Comparison of ENCODE assay signal across 1 cellular context in the genomic region with DNA sequence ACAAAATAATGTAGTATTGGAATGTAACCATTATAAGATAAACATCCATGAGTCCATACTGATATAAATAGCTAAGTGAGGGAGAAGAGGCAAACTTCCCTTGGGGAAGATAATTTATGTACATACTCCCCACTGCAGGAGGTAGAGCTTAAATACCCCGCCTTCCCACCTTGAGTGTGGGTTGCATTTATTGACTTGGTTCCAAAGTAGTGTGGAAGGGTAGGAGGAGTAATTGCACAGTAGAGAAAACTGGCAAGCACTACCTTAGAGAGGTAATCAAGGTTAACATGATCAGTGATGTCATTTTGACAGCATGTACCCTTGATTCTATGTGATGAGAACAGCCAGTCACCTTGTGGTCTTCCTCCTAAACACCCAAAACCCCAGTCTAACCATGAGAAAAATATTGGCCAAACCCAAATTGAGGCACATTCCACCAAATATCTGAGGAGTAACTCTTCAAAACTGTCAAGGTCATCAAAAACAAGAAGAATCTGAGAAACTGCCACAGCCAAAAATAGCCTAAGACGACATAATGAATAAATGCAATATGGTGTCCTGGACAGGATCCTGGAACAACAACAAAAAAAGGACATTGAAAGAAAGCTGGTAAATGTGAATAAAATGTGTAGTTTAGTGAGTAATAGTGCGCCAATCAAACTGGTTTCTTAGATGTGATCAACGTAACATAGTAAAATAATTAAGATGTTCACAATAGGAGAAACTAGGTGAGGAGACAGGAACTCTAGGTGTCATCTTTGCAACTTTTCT.
TF ChIP-seq lines count a peak whose summit lies in the region.

No MANE protein-coding gene starts in this region.

TF ChIP-seq in K562, 482 proteins besides CTCF, POLR2A, EP300 and RAD21 (continued from another document):
- TF ChIP-seq, protein P1, sequence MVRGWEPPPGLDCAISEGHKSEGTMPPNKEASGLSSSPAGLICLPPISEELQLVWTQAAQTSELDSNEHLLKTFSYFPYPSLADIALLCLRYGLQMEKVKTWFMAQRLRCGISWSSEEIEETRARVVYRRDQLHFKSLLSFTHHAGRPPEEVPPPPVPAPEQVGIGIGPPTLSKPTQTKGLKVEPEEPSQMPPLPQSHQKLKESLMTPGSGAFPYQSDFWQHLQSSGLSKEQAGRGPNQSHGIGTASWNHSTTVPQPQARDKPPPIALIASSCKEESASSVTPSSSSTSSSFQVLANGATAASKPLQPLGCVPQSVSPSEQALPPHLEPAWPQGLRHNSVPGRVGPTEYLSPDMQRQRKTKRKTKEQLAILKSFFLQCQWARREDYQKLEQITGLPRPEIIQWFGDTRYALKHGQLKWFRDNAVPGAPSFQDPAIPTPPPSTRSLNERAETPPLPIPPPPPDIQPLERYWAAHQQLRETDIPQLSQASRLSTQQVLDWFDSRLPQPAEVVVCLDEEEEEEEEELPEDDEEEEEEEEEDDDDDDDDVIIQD (CRISPR knock-in tag; IDR thresholded peaks at IDR 0.05), result no peak
- no peak for TF ChIP-seq TGIF2 (CRISPR knock-in tag; IDR thresholded peaks at IDR 0.05)
- no peak for TF ChIP-seq PPARD (CRISPR knock-in tag; IDR thresholded peaks at IDR 0.05)
- no peak for TF ChIP-seq SMC3 (conservative IDR thresholded peaks at IDR 0.05; ENCODE audit: insufficient read depth, low read depth, low read length)
- TF ChIP-seq NONO (IDR thresholded peaks at IDR 0.05; ENCODE audit: low read depth in 2 of 2, low read length in 1 of 2), result no peak
- no peak for TF ChIP-seq HDGF (IDR thresholded peaks at IDR 0.05)
- TF ChIP-seq NR2F6 (CRISPR knock-in tag; IDR thresholded peaks at IDR 0.05), result no peak
- no peak for TF ChIP-seq CAMTA2 (CRISPR knock-in tag; conservative IDR thresholded peaks at IDR 0.05)
- peak; percentile 76 for TF ChIP-seq MAFK (IDR thresholded peaks at IDR 0.05; ENCODE audit: low read length)
- TF ChIP-seq NR2C2 (CRISPR knock-in tag; IDR thresholded peaks at IDR 0.05), result no peak
- TF ChIP-seq NR2C2 (tag; IDR thresholded peaks at IDR 0.05), result no peak
- no peak for TF ChIP-seq ZC3H11A (IDR thresholded peaks at IDR 0.05; ENCODE audit: low read depth, low read length)
- no peak for TF ChIP-seq HSF4 (CRISPR knock-in tag; IDR thresholded peaks at IDR 0.05; ENCODE audit: borderline replicate concordance)
- no peak for TF ChIP-seq ELF1 (tag; IDR thresholded peaks at IDR 0.05)
- TF ChIP-seq ZNF140 (CRISPR knock-in tag; IDR thresholded peaks at IDR 0.05), result no peak
- TF ChIP-seq ZNF3 (CRISPR knock-in tag; IDR thresholded peaks at IDR 0.05), result no peak
- no peak for TF ChIP-seq JUN (IDR thresholded peaks at IDR 0.05; ENCODE audit: borderline replicate concordance, low read depth, low read length)
- TF ChIP-seq JUN (CRISPR knock-in tag; IDR thresholded peaks at IDR 0.05; ENCODE audit: borderline replicate concordance), result no peak
- no peak for TF ChIP-seq KLF1 (tag; IDR thresholded peaks at IDR 0.05)
- TF ChIP-seq PHF8 (IDR thresholded peaks at IDR 0.05; ENCODE audit: borderline replicate concordance, low read length), result no peak
- no peak for TF ChIP-seq ZSCAN29 (IDR thresholded peaks at IDR 0.05)
- TF ChIP-seq MYNN (IDR thresholded peaks at IDR 0.05), result no peak
- no peak for TF ChIP-seq MYNN (CRISPR knock-in tag; IDR thresholded peaks at IDR 0.05)
- TF ChIP-seq, protein P2, sequence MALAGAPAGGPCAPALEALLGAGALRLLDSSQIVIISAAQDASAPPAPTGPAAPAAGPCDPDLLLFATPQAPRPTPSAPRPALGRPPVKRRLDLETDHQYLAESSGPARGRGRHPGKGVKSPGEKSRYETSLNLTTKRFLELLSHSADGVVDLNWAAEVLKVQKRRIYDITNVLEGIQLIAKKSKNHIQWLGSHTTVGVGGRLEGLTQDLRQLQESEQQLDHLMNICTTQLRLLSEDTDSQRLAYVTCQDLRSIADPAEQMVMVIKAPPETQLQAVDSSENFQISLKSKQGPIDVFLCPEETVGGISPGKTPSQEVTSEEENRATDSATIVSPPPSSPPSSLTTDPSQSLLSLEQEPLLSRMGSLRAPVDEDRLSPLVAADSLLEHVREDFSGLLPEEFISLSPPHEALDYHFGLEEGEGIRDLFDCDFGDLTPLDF (CRISPR knock-in tag; IDR thresholded peaks at IDR 0.05), result no peak
- no peak for TF ChIP-seq CREB1 (IDR thresholded peaks at IDR 0.05)
- TF ChIP-seq CREB1 (CRISPR knock-in tag; IDR thresholded peaks at IDR 0.05), result no peak
- no peak for TF ChIP-seq ZNF165 (CRISPR knock-in tag; IDR thresholded peaks at IDR 0.05; ENCODE audit: borderline replicate concordance)
- no peak for TF ChIP-seq BCOR (IDR thresholded peaks at IDR 0.05)
- TF ChIP-seq, protein P3, sequence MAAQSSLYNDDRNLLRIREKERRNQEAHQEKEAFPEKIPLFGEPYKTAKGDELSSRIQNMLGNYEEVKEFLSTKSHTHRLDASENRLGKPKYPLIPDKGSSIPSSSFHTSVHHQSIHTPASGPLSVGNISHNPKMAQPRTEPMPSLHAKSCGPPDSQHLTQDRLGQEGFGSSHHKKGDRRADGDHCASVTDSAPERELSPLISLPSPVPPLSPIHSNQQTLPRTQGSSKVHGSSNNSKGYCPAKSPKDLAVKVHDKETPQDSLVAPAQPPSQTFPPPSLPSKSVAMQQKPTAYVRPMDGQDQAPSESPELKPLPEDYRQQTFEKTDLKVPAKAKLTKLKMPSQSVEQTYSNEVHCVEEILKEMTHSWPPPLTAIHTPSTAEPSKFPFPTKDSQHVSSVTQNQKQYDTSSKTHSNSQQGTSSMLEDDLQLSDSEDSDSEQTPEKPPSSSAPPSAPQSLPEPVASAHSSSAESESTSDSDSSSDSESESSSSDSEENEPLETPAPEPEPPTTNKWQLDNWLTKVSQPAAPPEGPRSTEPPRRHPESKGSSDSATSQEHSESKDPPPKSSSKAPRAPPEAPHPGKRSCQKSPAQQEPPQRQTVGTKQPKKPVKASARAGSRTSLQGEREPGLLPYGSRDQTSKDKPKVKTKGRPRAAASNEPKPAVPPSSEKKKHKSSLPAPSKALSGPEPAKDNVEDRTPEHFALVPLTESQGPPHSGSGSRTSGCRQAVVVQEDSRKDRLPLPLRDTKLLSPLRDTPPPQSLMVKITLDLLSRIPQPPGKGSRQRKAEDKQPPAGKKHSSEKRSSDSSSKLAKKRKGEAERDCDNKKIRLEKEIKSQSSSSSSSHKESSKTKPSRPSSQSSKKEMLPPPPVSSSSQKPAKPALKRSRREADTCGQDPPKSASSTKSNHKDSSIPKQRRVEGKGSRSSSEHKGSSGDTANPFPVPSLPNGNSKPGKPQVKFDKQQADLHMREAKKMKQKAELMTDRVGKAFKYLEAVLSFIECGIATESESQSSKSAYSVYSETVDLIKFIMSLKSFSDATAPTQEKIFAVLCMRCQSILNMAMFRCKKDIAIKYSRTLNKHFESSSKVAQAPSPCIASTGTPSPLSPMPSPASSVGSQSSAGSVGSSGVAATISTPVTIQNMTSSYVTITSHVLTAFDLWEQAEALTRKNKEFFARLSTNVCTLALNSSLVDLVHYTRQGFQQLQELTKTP (IDR thresholded peaks at IDR 0.05; ENCODE audit: low read depth in 1 of 2, partially characterized antibody in 2 of 2), result peak in 1 of 2 experiments; percentile 91
- TF ChIP-seq PTRF (tag; IDR thresholded peaks at IDR 0.05), result no peak
- TF ChIP-seq, protein P4, sequence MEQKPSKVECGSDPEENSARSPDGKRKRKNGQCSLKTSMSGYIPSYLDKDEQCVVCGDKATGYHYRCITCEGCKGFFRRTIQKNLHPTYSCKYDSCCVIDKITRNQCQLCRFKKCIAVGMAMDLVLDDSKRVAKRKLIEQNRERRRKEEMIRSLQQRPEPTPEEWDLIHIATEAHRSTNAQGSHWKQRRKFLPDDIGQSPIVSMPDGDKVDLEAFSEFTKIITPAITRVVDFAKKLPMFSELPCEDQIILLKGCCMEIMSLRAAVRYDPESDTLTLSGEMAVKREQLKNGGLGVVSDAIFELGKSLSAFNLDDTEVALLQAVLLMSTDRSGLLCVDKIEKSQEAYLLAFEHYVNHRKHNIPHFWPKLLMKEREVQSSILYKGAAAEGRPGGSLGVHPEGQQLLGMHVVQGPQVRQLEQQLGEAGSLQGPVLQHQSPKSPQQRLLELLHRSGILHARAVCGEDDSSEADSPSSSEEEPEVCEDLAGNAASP (IDR thresholded peaks at IDR 0.05), result no peak
- TF ChIP-seq, protein P5, sequence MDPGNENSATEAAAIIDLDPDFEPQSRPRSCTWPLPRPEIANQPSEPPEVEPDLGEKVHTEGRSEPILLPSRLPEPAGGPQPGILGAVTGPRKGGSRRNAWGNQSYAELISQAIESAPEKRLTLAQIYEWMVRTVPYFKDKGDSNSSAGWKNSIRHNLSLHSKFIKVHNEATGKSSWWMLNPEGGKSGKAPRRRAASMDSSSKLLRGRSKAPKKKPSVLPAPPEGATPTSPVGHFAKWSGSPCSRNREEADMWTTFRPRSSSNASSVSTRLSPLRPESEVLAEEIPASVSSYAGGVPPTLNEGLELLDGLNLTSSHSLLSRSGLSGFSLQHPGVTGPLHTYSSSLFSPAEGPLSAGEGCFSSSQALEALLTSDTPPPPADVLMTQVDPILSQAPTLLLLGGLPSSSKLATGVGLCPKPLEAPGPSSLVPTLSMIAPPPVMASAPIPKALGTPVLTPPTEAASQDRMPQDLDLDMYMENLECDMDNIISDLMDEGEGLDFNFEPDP (CRISPR knock-in tag; IDR thresholded peaks at IDR 0.05), result no peak
- no peak for TF ChIP-seq POLR2B (IDR thresholded peaks at IDR 0.05; ENCODE audit: low read depth, partially characterized antibody)
- TF ChIP-seq, protein P6, sequence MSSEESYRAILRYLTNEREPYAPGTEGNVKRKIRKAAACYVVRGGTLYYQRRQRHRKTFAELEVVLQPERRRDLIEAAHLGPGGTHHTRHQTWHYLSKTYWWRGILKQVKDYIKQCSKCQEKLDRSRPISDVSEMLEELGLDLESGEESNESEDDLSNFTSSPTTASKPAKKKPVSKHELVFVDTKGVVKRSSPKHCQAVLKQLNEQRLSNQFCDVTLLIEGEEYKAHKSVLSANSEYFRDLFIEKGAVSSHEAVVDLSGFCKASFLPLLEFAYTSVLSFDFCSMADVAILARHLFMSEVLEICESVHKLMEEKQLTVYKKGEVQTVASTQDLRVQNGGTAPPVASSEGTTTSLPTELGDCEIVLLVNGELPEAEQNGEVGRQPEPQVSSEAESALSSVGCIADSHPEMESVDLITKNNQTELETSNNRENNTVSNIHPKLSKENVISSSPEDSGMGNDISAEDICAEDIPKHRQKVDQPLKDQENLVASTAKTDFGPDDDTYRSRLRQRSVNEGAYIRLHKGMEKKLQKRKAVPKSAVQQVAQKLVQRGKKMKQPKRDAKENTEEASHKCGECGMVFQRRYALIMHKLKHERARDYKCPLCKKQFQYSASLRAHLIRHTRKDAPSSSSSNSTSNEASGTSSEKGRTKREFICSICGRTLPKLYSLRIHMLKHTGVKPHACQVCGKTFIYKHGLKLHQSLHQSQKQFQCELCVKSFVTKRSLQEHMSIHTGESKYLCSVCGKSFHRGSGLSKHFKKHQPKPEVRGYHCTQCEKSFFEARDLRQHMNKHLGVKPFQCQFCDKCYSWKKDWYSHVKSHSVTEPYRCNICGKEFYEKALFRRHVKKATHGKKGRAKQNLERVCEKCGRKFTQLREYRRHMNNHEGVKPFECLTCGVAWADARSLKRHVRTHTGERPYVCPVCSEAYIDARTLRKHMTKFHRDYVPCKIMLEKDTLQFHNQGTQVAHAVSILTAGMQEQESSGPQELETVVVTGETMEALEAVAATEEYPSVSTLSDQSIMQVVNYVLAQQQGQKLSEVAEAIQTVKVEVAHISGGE (CRISPR knock-in tag; IDR thresholded peaks at IDR 0.05), result no peak
- no peak for TF ChIP-seq ZNF347 (CRISPR knock-in tag; IDR thresholded peaks at IDR 0.05; ENCODE audit: low read depth)
- TF ChIP-seq, protein P7, sequence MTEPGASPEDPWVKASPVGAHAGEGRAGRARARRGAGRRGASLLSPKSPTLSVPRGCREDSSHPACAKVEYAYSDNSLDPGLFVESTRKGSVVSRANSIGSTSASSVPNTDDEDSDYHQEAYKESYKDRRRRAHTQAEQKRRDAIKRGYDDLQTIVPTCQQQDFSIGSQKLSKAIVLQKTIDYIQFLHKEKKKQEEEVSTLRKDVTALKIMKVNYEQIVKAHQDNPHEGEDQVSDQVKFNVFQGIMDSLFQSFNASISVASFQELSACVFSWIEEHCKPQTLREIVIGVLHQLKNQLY (CRISPR knock-in tag; conservative IDR thresholded peaks at IDR 0.05), result no peak
- no peak for TF ChIP-seq ZNF436 (CRISPR knock-in tag; IDR thresholded peaks at IDR 0.05)
- no peak for TF ChIP-seq RBM39 (optimal IDR thresholded peaks at IDR 0.05; ENCODE audit: low read depth, low read length)
- TF ChIP-seq GABPB1 (CRISPR knock-in tag; IDR thresholded peaks at IDR 0.05), result no peak
- no peak; the same call in 1 of the 2 replicates for TF ChIP-seq GATAD2B (IDR thresholded peaks at IDR 0.05; ENCODE audit: borderline replicate concordance)
- TF ChIP-seq CBX3 (IDR thresholded peaks at IDR 0.05; ENCODE audit: borderline replicate concordance in 1 of 2, low read length in 2 of 2), result no peak
- TF ChIP-seq PCBP1 (IDR thresholded peaks at IDR 0.05; ENCODE audit: low read depth, low read length, poor library complexity, severe bottlenecking), result no peak
- peak; percentile 92; the same call in 1 of the 2 replicates for TF ChIP-seq MEF2A (IDR thresholded peaks at IDR 0.05; ENCODE audit: control insufficient read depth, low read depth, low read length)
- TF ChIP-seq, protein P8, sequence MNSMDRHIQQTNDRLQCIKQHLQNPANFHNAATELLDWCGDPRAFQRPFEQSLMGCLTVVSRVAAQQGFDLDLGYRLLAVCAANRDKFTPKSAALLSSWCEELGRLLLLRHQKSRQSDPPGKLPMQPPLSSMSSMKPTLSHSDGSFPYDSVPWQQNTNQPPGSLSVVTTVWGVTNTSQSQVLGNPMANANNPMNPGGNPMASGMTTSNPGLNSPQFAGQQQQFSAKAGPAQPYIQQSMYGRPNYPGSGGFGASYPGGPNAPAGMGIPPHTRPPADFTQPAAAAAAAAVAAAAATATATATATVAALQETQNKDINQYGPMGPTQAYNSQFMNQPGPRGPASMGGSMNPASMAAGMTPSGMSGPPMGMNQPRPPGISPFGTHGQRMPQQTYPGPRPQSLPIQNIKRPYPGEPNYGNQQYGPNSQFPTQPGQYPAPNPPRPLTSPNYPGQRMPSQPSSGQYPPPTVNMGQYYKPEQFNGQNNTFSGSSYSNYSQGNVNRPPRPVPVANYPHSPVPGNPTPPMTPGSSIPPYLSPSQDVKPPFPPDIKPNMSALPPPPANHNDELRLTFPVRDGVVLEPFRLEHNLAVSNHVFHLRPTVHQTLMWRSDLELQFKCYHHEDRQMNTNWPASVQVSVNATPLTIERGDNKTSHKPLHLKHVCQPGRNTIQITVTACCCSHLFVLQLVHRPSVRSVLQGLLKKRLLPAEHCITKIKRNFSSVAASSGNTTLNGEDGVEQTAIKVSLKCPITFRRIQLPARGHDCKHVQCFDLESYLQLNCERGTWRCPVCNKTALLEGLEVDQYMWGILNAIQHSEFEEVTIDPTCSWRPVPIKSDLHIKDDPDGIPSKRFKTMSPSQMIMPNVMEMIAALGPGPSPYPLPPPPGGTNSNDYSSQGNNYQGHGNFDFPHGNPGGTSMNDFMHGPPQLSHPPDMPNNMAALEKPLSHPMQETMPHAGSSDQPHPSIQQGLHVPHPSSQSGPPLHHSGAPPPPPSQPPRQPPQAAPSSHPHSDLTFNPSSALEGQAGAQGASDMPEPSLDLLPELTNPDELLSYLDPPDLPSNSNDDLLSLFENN (IDR thresholded peaks at IDR 0.05; ENCODE audit: low read depth in 2 of 2, low read length in 2 of 2), result no peak
- no peak for TF ChIP-seq NELFE (IDR thresholded peaks at IDR 0.05; ENCODE audit: insufficient read depth, insufficient read length)
